ENCODE assay signal across 8 cellular contexts in genomic region chr3:169966086-169966950, GRCh38. TPM values are rescaled to one million over a fixed set of nuclear protein-coding genes. Genes with fewer than 3 reads are reported as not detected.
DNase-seq lines count a peak whose midpoint lies in the region; TF ChIP-seq lines count a peak whose summit lies in the region.

TSS of gene SEC62 (plus strand) at chr3:169966807. CDS start at chr3:169966823, 16 bp downstream.

- H3K4me3 ChIP-seq in GM06990 (replicated peaks; ENCODE audit: low read depth, low read length) (peak within 1 kb of the TSS; percentile 59), HFF-Myc (replicated peaks; ENCODE audit: low read depth, low read length) (peak within 1 kb of the TSS; percentile 78), suprapubic skin (peak within 1 kb of the TSS; percentile 90)

- H3K4me1 Mint-ChIP-seq in activated naive CD4-positive, alpha-beta T cell treated with anti-CD3 and anti-CD28 coated beads for 36 hours (ENCODE audit: low read depth) = peaks cover 62% of the 10 kb centered on the region

- peak; percentile 38 to 71 for TF ChIP-seq POLR2A in suprapubic skin (IDR thresholded peaks at IDR 0.05)

- CTCF ChIA-PET in activated naive CD4-positive, alpha-beta T cell treated with anti-CD3 and anti-CD28 coated beads for 36 hours (lab: Charles Lee) = interaction anchor here (0.6 to 3.0 kb wide), 22 partner anchors 10 to 400 kb away, joined by 3 to 11 read pairs (median 4); partner anchors contain the start of gene SAMD7

- TF ChIP-seq EP300 in suprapubic skin (IDR thresholded peaks at IDR 0.05) = no peak

- intact Hi-C loops in activated naive CD4-positive, alpha-beta T cell treated with anti-CD3 and anti-CD28 coated beads for 36 hours (cut with micrococcal nuclease) = loop anchor here (1.0 to 5.0 kb wide), 14 partner anchors 17 to 391 kb away; partner anchors contain the start of genes MYNN, PHC3, PRKCI and SKIL

- peak within 1 kb of the TSS; percentile 97 for H3K27ac ChIP-seq in suprapubic skin

- peak; percentile 79 for TF ChIP-seq CTCF in GM06990 (IDR thresholded peaks at IDR 0.05; ENCODE audit: insufficient read depth, low read length, poor library complexity, severe bottlenecking)
- TF ChIP-seq CTCF in HFF-Myc (IDR thresholded peaks at IDR 0.05; ENCODE audit: low read depth, low read length, missing control alignments) = no peak
- no peak for TF ChIP-seq CTCF in suprapubic skin (IDR thresholded peaks at IDR 0.05)

- in situ Hi-C loops in SK-MEL-5 (cut with HindIII; ENCODE audit: low pct_unique_long_range_greater_than_20kb, low sequenced_read_pairs) = no loop called here

- DNase-seq in GM06990 (ENCODE audit: extremely low read depth, insufficient read length) (peak; percentile 95), HFF-Myc (ENCODE audit: extremely low read depth, low read depth) (peak; percentile 68), MV-4-11 (lab: John Stamatoyannopoulos, UW) (peak; percentile 85), SK-MEL-5 (ENCODE audit: low read depth, low spot score) (peak; percentile 90), germinal center (ENCODE audit: low spot score) (peak; percentile 91), nucleus accumbens (lab: John Stamatoyannopoulos, UW) (peak; percentile 21 to 96 (median 88)), suprapubic skin (ENCODE audit: low spot score in 2 of 2) (peak; percentile 96 to 97)
- peak; percentile 97 for DNase-seq in activated naive CD4-positive, alpha-beta T cell treated with anti-CD3 and anti-CD28 coated beads for 36 hours

- H3K27me3 Mint-ChIP-seq in activated naive CD4-positive, alpha-beta T cell treated with anti-CD3 and anti-CD28 coated beads for 36 hours (ENCODE audit: low read depth) = no peaks in the 10 kb centered on the region

- peaks cover 5% of the 10 kb centered on the region for H3K36me3 Mint-ChIP-seq in activated naive CD4-positive, alpha-beta T cell treated with anti-CD3 and anti-CD28 coated beads for 36 hours (ENCODE audit: low read depth)

- peak within 1 kb of the TSS; percentile 96 for H3K4me3 Mint-ChIP-seq in activated naive CD4-positive, alpha-beta T cell treated with anti-CD3 and anti-CD28 coated beads for 36 hours

- H3K36me3 ChIP-seq in GM06990 (ENCODE audit: control insufficient read depth, insufficient read depth, low read length) = no peaks in the 10 kb centered on the region
- H3K36me3 ChIP-seq in suprapubic skin = no peaks in the 10 kb centered on the region

- 6% methylated on average over 47 of the region's 47 CpGs for WGBS in suprapubic skin

- H3K9me3 ChIP-seq in suprapubic skin = no peaks in the 10 kb centered on the region

- peaks cover 48% of the 10 kb centered on the region for H3K4me1 ChIP-seq in suprapubic skin

- peak within 1 kb of the TSS; percentile 97 for H3K27ac Mint-ChIP-seq in activated naive CD4-positive, alpha-beta T cell treated with anti-CD3 and anti-CD28 coated beads for 36 hours

- peaks cover 6% of the 10 kb centered on the region for H3K9me3 Mint-ChIP-seq in activated naive CD4-positive, alpha-beta T cell treated with anti-CD3 and anti-CD28 coated beads for 36 hours

- H3K27me3 ChIP-seq in GM06990 (replicated peaks; ENCODE audit: control insufficient read depth, insufficient read depth, low read length) (no peaks in the 10 kb centered on the region), suprapubic skin (no peaks in the 10 kb centered on the region)

RNA-seq across cellular contexts. Expression of gene SEC62, which starts in this region (rescaled TPM):
- 34.6 and 35.4 TPM in 2 replicates for total RNA-seq in SK-MEL-5 (2014; rRNA removed; shearing (Covaris generic))
- polyA plus RNA-seq in SK-MEL-5 (2015; cell fraction: cytosol; rRNA removed) = 32.8 and 40.7 TPM in 2 replicates
- 21.1 and 23.8 TPM in 2 replicates for polyA plus RNA-seq in SK-MEL-5 (2015; cell fraction: nucleus; rRNA removed)
- 10 to 100 TPM; 60.0 to 73.3 TPM for total RNA-seq in activated naive CD4-positive, alpha-beta T cell treated with anti-CD3 and anti-CD28 coated beads for 36 hours
- total RNA-seq in suprapubic skin = 10 to 100 TPM; 18.3 to 35.3 (median 28.9) TPM

Comparison
In these comparisons a context has a peak if more than half of its experiments do, and no peak if none do; other contexts are left out.
1. Peak in every context shown above with its lines: DNase-seq, H3K4me3 ChIP-seq and H3K27ac ChIP-seq.